In genomic region chr1:170068923-170069322, GRCh38 we compare ENCODE assay signal across 16 cellular contexts. TPM values are rescaled to one million over a fixed set of nuclear protein-coding genes. Genes with fewer than 3 reads are reported as not detected.
DNase-seq lines count a peak whose midpoint lies in the region; ATAC-seq, FAIRE-seq and TF ChIP-seq lines count a peak whose summit lies in the region.
"Had no signal": no experiment of that assay in that cellular context is flagged by ENCODE, and none has a peak within 500 bp of the region (broad histone marks: within the 10 kb centered on the region; RNA-seq: fewer than 3 reads in every experiment).

No MANE protein-coding gene starts in this region.

- no peaks in the 10 kb centered on the region for H3K27me3 Mint-ChIP-seq in activated T-cell treated with anti-CD3 and anti-CD28 coated beads, Interleukin-2, amount 50 U/mL, for 4 hours (ENCODE audit: low read depth)

- no peak for FAIRE-seq in GM12878 (lab: Jason Lieb, UNC)
- FAIRE-seq: pancreas had no signal

- TF ChIP-seq RAD21 in GM12878 (IDR thresholded peaks at IDR 0.05; ENCODE audit: insufficient read depth, low read depth, low read length): no peak

- TF ChIP-seq CTCF in GM12878 (IDR thresholded peaks at IDR 0.05 in 2 of 3, conservative IDR thresholded peaks at IDR 0.05 in 1 of 3; ENCODE audit: control insufficient read depth in 2 of 3, extremely low read depth in 1 of 3, insufficient read depth in 1 of 3, low read depth in 3 of 3, low read length in 3 of 3) (no peak), heart left ventricle (IDR thresholded peaks at IDR 0.05) (no peak)

- peak overlapping the region; percentile 40 for H3K9ac ChIP-seq in GM12878 (ENCODE audit: control insufficient read depth, insufficient read depth, low read length)

- H3K27ac ChIP-seq in KOPT-K1 (ENCODE audit: low read depth, low read length, poor library complexity, severe bottlenecking): peak overlapping the region; percentile 46
- H3K27ac ChIP-seq in GM12878 (ENCODE audit: control insufficient read depth, insufficient read depth): peak overlapping the region; percentile 77
- H3K27ac ChIP-seq in heart left ventricle: peak overlapping the region in 4 of 12 donors; percentile 0 to 42 (median 29)
- H3K27ac ChIP-seq: brain microvascular endothelial cell, suprapubic skin had no signal

- peak overlapping the region; percentile 58; the same call in 1 of the 2 replicates for H3K4me2 ChIP-seq in GM12878 (ENCODE audit: control insufficient read depth, insufficient read depth)

- H3K36me3 ChIP-seq in KOPT-K1 (ENCODE audit: insufficient read depth, low read length): no peaks in the 10 kb centered on the region
- no peaks in the 10 kb centered on the region for H3K36me3 ChIP-seq in GM12878 (ENCODE audit: control insufficient read depth in 2 of 2, insufficient read depth in 2 of 2, low read length in 1 of 2)
- peaks cover 0 to 9% (median 0%) of the 10 kb centered on the region in 9 donors for H3K36me3 ChIP-seq in heart left ventricle
- H3K36me3 ChIP-seq: brain microvascular endothelial cell, MG63, pancreas, suprapubic skin had no signal

- peak overlapping the region; percentile 88 for H3K27ac Mint-ChIP-seq in stimulated activated effector memory CD8-positive, alpha-beta T cell treated with anti-CD3 and anti-CD28 coated beads, Interleukin-12 subunit alpha, Interleukin-12 subunit beta, amount 100 ng/mL, for 72 hours

- peaks cover 12% of the 10 kb centered on the region for H3K36me3 Mint-ChIP-seq in activated T-cell treated with anti-CD3 and anti-CD28 coated beads, Interleukin-2, amount 50 U/mL, for 4 hours (ENCODE audit: insufficient read depth)
- no peaks in the 10 kb centered on the region for H3K36me3 Mint-ChIP-seq in stimulated activated effector memory CD8-positive, alpha-beta T cell treated with anti-CD3 and anti-CD28 coated beads, Interleukin-12 subunit alpha, Interleukin-12 subunit beta, amount 100 ng/mL, for 72 hours

- intact Hi-C loops in GM12878 (cut with micrococcal nuclease; ENCODE audit: unreplicated experiment): no loop called here
- intact Hi-C loops in heart left ventricle (cut with DNase I): no loop called here

- POLR2A ChIA-PET in GM12878 (lab: Charles Lee): interaction anchor here (1.0 to 1.2 kb wide), 2 partner anchors 175 to 591 kb away, joined by 3 to 4 read pairs; partner anchors contain the start of gene SCYL3

- in situ Hi-C loops in GM12878 (cut with MboI): no loop called here

- peak overlapping the region; percentile 27 for H3K4me3 Mint-ChIP-seq in activated T-cell treated with anti-CD3 and anti-CD28 coated beads, Interleukin-2, amount 50 U/mL, for 4 hours
- H3K4me3 Mint-ChIP-seq in stimulated activated effector memory CD8-positive, alpha-beta T cell treated with anti-CD3 and anti-CD28 coated beads, Interleukin-12 subunit alpha, Interleukin-12 subunit beta, amount 100 ng/mL, for 72 hours: peak overlapping the region; percentile 61

- RAD21 ChIA-PET in GM12878 (lab: Charles Lee; ENCODE audit: unreplicated experiment): interaction anchor here (0.6 to 1.7 kb wide), 3 partner anchors 58 to 470 kb away, joined by 3 to 5 read pairs (median 3); no protein-coding TSS in a partner anchor

- H2AFZ ChIP-seq in GM12878 (ENCODE audit: control insufficient read depth, low read depth, low read length): peak overlapping the region; percentile 24; the same call in 1 of the 2 replicates

- CTCF ChIA-PET in GM12878 (lab: Yijun Ruan, JAX): no interaction called here

- SMC1A ChIA-PET in GM12878 (lab: Charles Lee; ENCODE audit: uncharacterized antibody, unreplicated experiment): interaction anchor here (1.0 to 2.2 kb wide), 3 partner anchors 26 to 153 kb away, joined by 3 to 8 read pairs (median 5); no protein-coding TSS in a partner anchor

- H3K4me1 ChIP-seq in GM12878 (ENCODE audit: control insufficient read depth, insufficient read depth, low read length): no peaks in the 10 kb centered on the region
- peaks cover 0 to 49% (median 30%) of the 10 kb centered on the region in 12 donors for H3K4me1 ChIP-seq in heart left ventricle

- peaks cover 63% of the 10 kb centered on the region for H3K4me1 Mint-ChIP-seq in activated T-cell treated with anti-CD3 and anti-CD28 coated beads, Interleukin-2, amount 50 U/mL, for 4 hours (ENCODE audit: low read depth)
- peaks cover 63% of the 10 kb centered on the region for H3K4me1 Mint-ChIP-seq in stimulated activated effector memory CD8-positive, alpha-beta T cell treated with anti-CD3 and anti-CD28 coated beads, Interleukin-12 subunit alpha, Interleukin-12 subunit beta, amount 100 ng/mL, for 72 hours

- DNase-seq in activated T-cell treated with anti-CD3 and anti-CD28 coated beads, Interleukin-2, amount 50 U/mL, for 4 hours: no peak
- DNase-seq in activated T-cell treated with anti-CD3 and anti-CD28 coated beads for 4 hours (no peak), GM12878 (ENCODE audit: low read depth, low spot score) (no peak), heart left ventricle (no peak), COLO829 (ENCODE audit: low spot score) (no peak)
- DNase-seq in stimulated activated effector memory CD8-positive, alpha-beta T cell treated with anti-CD3 and anti-CD28 coated beads, Interleukin-12 subunit alpha, Interleukin-12 subunit beta, amount 100 ng/mL, for 72 hours (ENCODE audit: low spot score in 2 of 2): no peak
- DNase-seq: brain microvascular endothelial cell; effector CD8-positive, alpha-beta T cell; foreskin melanocyte; MG63; midbrain; pancreas; SIG-M5 had no signal

- H3K9me3 ChIP-seq in KOPT-K1 (ENCODE audit: insufficient read depth, low read length, poor library complexity, severe bottlenecking): no peaks in the 10 kb centered on the region
- H3K9me3 ChIP-seq in GM12878 (replicated peaks; ENCODE audit: control insufficient read depth, insufficient read depth, low read length): no peaks in the 10 kb centered on the region; the same call in none of the 3 replicates
- H3K9me3 ChIP-seq in heart left ventricle: peaks cover 0 to 26% (median 0%) of the 10 kb centered on the region in 12 donors
- H3K9me3 ChIP-seq: MG63, pancreas, suprapubic skin had no signal

- TF ChIP-seq EP300 in GM12878 (IDR thresholded peaks at IDR 0.05; ENCODE audit: borderline replicate concordance in 1 of 2, control insufficient read depth in 1 of 2, low read depth in 2 of 2, low read length in 2 of 2): no peak

- no peaks in the 10 kb centered on the region for H3K27me3 ChIP-seq in GM12878 (replicated peaks in 1 of 2; ENCODE audit: control insufficient read depth in 2 of 2, insufficient read depth in 2 of 2, low read length in 1 of 2)
- no peaks in the 10 kb centered on the region for H3K27me3 ChIP-seq in heart left ventricle
- H3K27me3 ChIP-seq: brain microvascular endothelial cell, MG63, pancreas, suprapubic skin had no signal

- H3K79me2 ChIP-seq in GM12878 (ENCODE audit: control insufficient read depth, insufficient read depth, low read length): peaks cover 75% of the 10 kb centered on the region

- ATAC-seq in activated T-cell treated with anti-CD3 and anti-CD28 coated beads, Interleukin-2, amount 50 U/mL, for 4 hours: peak; percentile 55 to 76
- ATAC-seq in GM12878: no peak
- ATAC-seq in stimulated activated effector memory CD8-positive, alpha-beta T cell treated with anti-CD3 and anti-CD28 coated beads, Interleukin-12 subunit alpha, Interleukin-12 subunit beta, amount 100 ng/mL, for 72 hours: peak; percentile 82
- no peak for ATAC-seq in heart left ventricle
- no peak for ATAC-seq in GM18858 (IDR thresholded peaks at IDR 0.05; ENCODE audit: unreplicated experiment)
- ATAC-seq: pancreas had no signal

- peaks cover 3% of the 10 kb centered on the region for H3K9me3 Mint-ChIP-seq in activated T-cell treated with anti-CD3 and anti-CD28 coated beads, Interleukin-2, amount 50 U/mL, for 4 hours
- no peaks in the 10 kb centered on the region for H3K9me3 Mint-ChIP-seq in stimulated activated effector memory CD8-positive, alpha-beta T cell treated with anti-CD3 and anti-CD28 coated beads, Interleukin-12 subunit alpha, Interleukin-12 subunit beta, amount 100 ng/mL, for 72 hours

- H3K4me3 ChIP-seq in GM12878 (peak overlapping the region; percentile 63), heart left ventricle (peak overlapping the region in 2 of 12 donors; percentile 1 to 14)
- H3K4me3 ChIP-seq: MG63, pancreas, suprapubic skin had no signal

- TF ChIP-seq POLR2A in GM12878 (IDR thresholded peaks at IDR 0.05; ENCODE audit: low read depth, low read length) (no peak), heart left ventricle (IDR thresholded peaks at IDR 0.05) (no peak)

- BruUV-seq in GM12878 (replicated peaks; lab: Mats Ljungman, UMichigan): no TSS peak

- H4K20me1 ChIP-seq in GM12878 (ENCODE audit: control insufficient read depth, insufficient read depth): no peaks in the 10 kb centered on the region

TF ChIP-seq in GM12878, 131 proteins besides CTCF, POLR2A, EP300 and RAD21 (continues in another document):
- TF ChIP-seq JUNB (IDR thresholded peaks at IDR 0.05) (peak; percentile 59; the same call in 1 of the 2 replicates), HCFC1 (IDR thresholded peaks at IDR 0.05; ENCODE audit: low read length) (no peak), NFIC (IDR thresholded peaks at IDR 0.05; ENCODE audit: low read depth, low read length) (peak; percentile 21; the same call in 1 of the 2 replicates)

RNA-seq across cellular contexts. Expression of gene KIFAP3, which starts 5.6 kb away (rescaled TPM):
- 10 to 100 TPM in 1 of 3 donors, 1 to 10 TPM in 2; 8.4 to 10.1 (median 9.1) TPM for total RNA-seq in activated T-cell treated with anti-CD3 and anti-CD28 coated beads, Interleukin-2, amount 50 U/mL, for 4 hours
- 223 and 230 TPM in 2 replicates for total RNA-seq in GM12878 (2013; cell fraction: nucleolus; rRNA removed)
- total RNA-seq in GM12878 (2014; rRNA removed) (13.7 and 18.4 TPM in 2 replicates), GM12878 (2014; rRNA removed; fragmentation: Illumina TruSeq; extraction: Trizol) (19.9 and 21.0 TPM in 2 replicates), GM12878 (2021) (18.0 and 20.0 TPM in 2 replicates), heart left ventricle (10 to 100 TPM; 31.0 to 75.0 (median 53.5) TPM)
- polyA plus RNA-seq in GM12878 (2011; ENCODE audit: low read depth): 8.2 TPM
- polyA plus RNA-seq in GM12878 (2011; rRNA removed) (100 and 156 TPM in 2 replicates), GM12878 (2014; fragmentation: Illumina TruSeq; extraction: Trizol) (20.9 and 25.1 TPM in 2 replicates), GM12878 (2014; fragmentation: Nextera tagmentation; extraction: Ambion mirVana) (10 to 100 TPM; 15.8 to 16.9 TPM), GM12878 (2014; rRNA removed) (12.2 and 13.8 TPM in 2 replicates), GM12878 (2016; fragmentation: Nextera tagmentation; extraction: Ambion mirVana) (10 to 100 TPM; 19.8 to 22.7 TPM), heart left ventricle (10 to 100 TPM; 14.0 to 55.9 TPM)
- polyA plus RNA-seq in GM12878 (2011; cell fraction: cytosol; rRNA removed): 27.3 and 36.9 TPM in 2 replicates
- polyA plus RNA-seq in GM12878 (2011; cell fraction: nucleus; rRNA removed): 45.0 and 52.1 TPM in 2 replicates
- 9.7 and 15.7 TPM in 2 replicates for polyA plus RNA-seq in GM12878 (2012)
- 59.2 and 96.3 TPM in 2 replicates for polyA minus RNA-seq in GM12878 (2011; rRNA and poly(A)+ RNA removed)
- polyA minus RNA-seq in GM12878 (2011; cell fraction: cytosol; rRNA and poly(A)+ RNA removed): 26.1 and 29.9 TPM in 2 replicates
- polyA minus RNA-seq in GM12878 (2011; cell fraction: nucleus; rRNA and poly(A)+ RNA removed): 63.2 and 80.5 TPM in 2 replicates

Comparison
In these comparisons a context has a peak if more than half of its experiments do, and no peak if none do; other contexts are left out.
1. ATAC-seq: peak in activated T-cell treated with anti-CD3 and anti-CD28 coated beads, Interleukin-2, amount 50 U/mL, for 4 hours (2 of 2) and stimulated activated effector memory CD8-positive, alpha-beta T cell treated with anti-CD3 and anti-CD28 coated beads, Interleukin-12 subunit alpha, Interleukin-12 subunit beta, amount 100 ng/mL, for 72 hours (single experiment); none in GM12878 (single experiment), heart left ventricle (0 of 4) and GM18858 (single experiment).